In the genomic region with DNA sequence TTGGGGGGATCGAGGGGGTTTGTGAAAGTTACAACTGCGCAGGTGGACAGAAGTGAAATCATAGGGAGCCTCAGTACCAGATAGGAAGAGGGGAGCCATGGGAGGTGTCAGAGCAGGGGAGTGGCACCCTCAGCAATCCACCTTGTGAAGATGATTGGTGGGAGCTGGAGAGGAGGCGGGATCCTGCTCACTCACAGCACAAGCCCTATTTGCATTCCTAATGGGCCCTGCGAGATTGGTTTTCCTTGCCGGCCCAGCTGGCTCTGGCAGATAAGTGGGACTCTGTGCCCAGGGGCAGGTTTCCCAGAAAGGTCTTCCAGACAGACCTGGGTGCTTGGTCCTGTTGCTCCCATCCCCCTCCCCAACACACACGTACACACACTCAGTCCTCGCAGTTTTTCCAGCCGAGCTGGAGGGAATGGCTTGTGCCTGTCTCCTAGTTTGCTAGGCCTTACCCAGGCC, we compare ENCODE assay signal across 25 cellular contexts. TPM values are rescaled to one million over a fixed set of nuclear protein-coding genes. Genes with fewer than 3 reads are reported as not detected.
A peak's percentile ranks its signal among the peaks of the same experiment; 100 is the strongest.
DNase-seq lines count a peak whose midpoint lies in the region; ATAC-seq and TF ChIP-seq lines count a peak whose summit lies in the region.
"Had no signal": no experiment of that assay in that cellular context is flagged by ENCODE, and none has a peak within 500 bp of the region (broad histone marks: within the 10 kb centered on the region; RNA-seq: fewer than 3 reads in every experiment).

No MANE protein-coding gene starts in this region.

- H3K4me1 ChIP-seq in A673 (ENCODE audit: insufficient read depth, low read length, poor library complexity, severe bottlenecking), result no peaks in the 10 kb centered on the region
- H3K4me1 ChIP-seq in HCT116 (ENCODE audit: control insufficient read depth in 1 of 2, insufficient read depth in 2 of 2, low read length in 2 of 2), result peaks cover 0 to 13% of the 10 kb centered on the region in 2 experiments; a peak in 2 of 4 replicates
- H3K4me1 ChIP-seq in SK-N-SH (ENCODE audit: control insufficient read depth in 1 of 2, insufficient read depth in 2 of 2, low read depth in 1 of 2, low read length in 1 of 2), result peaks cover 0 to 42% of the 10 kb centered on the region in 2 experiments; a peak in 1 of 4 replicates
- H3K4me1 ChIP-seq: adrenal gland; BLaER1 treated with 17β-estradiol and CSF1 and Interleukin-3, amounts not matched to agents 10 nM and 100 nM; HAP-1; parathyroid adenoma had no signal

- H3K27ac ChIP-seq in A673 (ENCODE audit: low read depth, low read length, poor library complexity, severe bottlenecking) (no peak overlapping the region), HCT116 (ENCODE audit: low read depth, low read length) (no peak overlapping the region), SK-N-SH (ENCODE audit: low read depth in 2 of 2, low read length in 1 of 2) (peak overlapping the region in 1 of 2 experiments; percentile 91; a peak in 2 of 4 replicates)
- H3K27ac ChIP-seq: adrenal gland; BLaER1 treated with 17β-estradiol and CSF1 and Interleukin-3, amounts not matched to agents 10 nM and 100 nM; KMS-11; parathyroid adenoma; SK-N-MC had no signal

- WGBS in SK-N-SH (ENCODE audit: low lambda C conversion rate), result 78% methylated on average over 7 of the region's 8 CpGs

- POLR2A ChIA-PET in A673 (lab: Charles Lee; ENCODE audit: low non-redundant PET), result interaction anchor here (0.7 kb wide), 1 partner anchor 260 kb away, joined by 10 read pairs; no protein-coding TSS in a partner anchor
- POLR2A ChIA-PET in HCT116 (lab: Charles Lee), result no interaction called here
- POLR2A ChIA-PET in SK-N-SH (lab: Yijun Ruan, JAX), result no interaction called here

- H2AFZ ChIP-seq in HCT116 (ENCODE audit: low read depth, low read length, poor library complexity, severe bottlenecking) (no peak overlapping the region), SK-N-SH (ENCODE audit: low read depth) (no peak overlapping the region)
- H2AFZ ChIP-seq: parathyroid adenoma had no signal

- DNase-seq in A673 (ENCODE audit: low spot score), result peak; percentile 9
- no peak for DNase-seq in HCT116 (ENCODE audit: low read depth, low spot score)
- peak; percentile 90 for DNase-seq in SK-N-SH
- peak; percentile 49 for DNase-seq in left kidney (ENCODE audit: low read depth, low spot score)
- no peak for DNase-seq in NCI-H1694 (lab: John Stamatoyannopoulos, UW)
- no peak for DNase-seq in GM13976 (ENCODE audit: low spot score)
- no peak for DNase-seq in activated effector memory CD4-positive, alpha-beta T cell treated with anti-CD3 and anti-CD28 coated beads, Interleukin-2, amount 50 U/mL, for 16 hours
- DNase-seq: ACHN; activated B cell treated with CpG ODN at 0.5 μM for 24 hours; activated CD8-positive, alpha-beta T cell treated with anti-CD3 and anti-CD28 coated beads for 36 hours; adrenal gland; cortex of kidney; EL; left cardiac atrium; mesenchymal stem cell; naive thymus-derived CD8-positive, alpha-beta T cell; NCI-H146 had no signal

- no peaks in the 10 kb centered on the region for H4K20me1 ChIP-seq in HCT116 (ENCODE audit: insufficient read depth)
- H4K20me1 ChIP-seq in SK-N-SH (ENCODE audit: insufficient read depth), result no peaks in the 10 kb centered on the region

- H3K36me3 ChIP-seq in A673 (ENCODE audit: insufficient read depth, low read length, poor library complexity, severe bottlenecking) (no peaks in the 10 kb centered on the region), HCT116 (ENCODE audit: control insufficient read depth in 1 of 2, insufficient read depth in 2 of 2, low read length in 2 of 2) (no peaks in the 10 kb centered on the region), SK-N-SH (replicated peaks in 1 of 2; ENCODE audit: control insufficient read depth in 1 of 2, insufficient read depth in 2 of 2, low read length in 1 of 2) (no peaks in the 10 kb centered on the region)
- H3K36me3 ChIP-seq: adrenal gland; BLaER1 treated with 17β-estradiol and CSF1 and Interleukin-3, amounts not matched to agents 10 nM and 100 nM; HAP-1 had no signal

- no peak for TF ChIP-seq CTCF in A673 (conservative IDR thresholded peaks at IDR 0.05; ENCODE audit: low read depth, low read length)
- no peak for TF ChIP-seq CTCF in HCT116 (IDR thresholded peaks at IDR 0.05 in 2 of 3, conservative IDR thresholded peaks at IDR 0.05 in 1 of 3; ENCODE audit: borderline replicate concordance in 1 of 3, insufficient read depth in 1 of 3, low read depth in 2 of 3, low read length in 2 of 3)
- no peak for TF ChIP-seq CTCF in SK-N-SH (IDR thresholded peaks at IDR 0.05)
- no peak for TF ChIP-seq CTCF in GM13976 (IDR thresholded peaks at IDR 0.05; ENCODE audit: borderline replicate concordance, control extremely low read depth, extremely low read depth, insufficient read depth, missing control alignments)

- no peaks in the 10 kb centered on the region for H3K79me2 ChIP-seq in HCT116 (ENCODE audit: insufficient read depth, low read length)
- H3K79me2 ChIP-seq in SK-N-SH (ENCODE audit: insufficient read depth), result no peaks in the 10 kb centered on the region
- H3K79me2 ChIP-seq: parathyroid adenoma had no signal

- no peak for TF ChIP-seq RAD21 in HCT116 (IDR thresholded peaks at IDR 0.05; ENCODE audit: low read depth)
- TF ChIP-seq RAD21 in SK-N-SH (IDR thresholded peaks at IDR 0.05; ENCODE audit: low read length), result peak; percentile 12; the same call in 1 of the 2 replicates

- H3K4me2 ChIP-seq in HCT116 (ENCODE audit: low read length) (no peak overlapping the region), SK-N-SH (no peak overlapping the region)
- H3K4me2 ChIP-seq: BLaER1 treated with 17β-estradiol and CSF1 and Interleukin-3, amounts not matched to agents 10 nM and 100 nM; KMS-11 had no signal

- RAD21 ChIA-PET in HCT116 (lab: Charles Lee; ENCODE audit: low non-redundant PET in 1 of 2, low total read pairs in 2 of 2, uncharacterized antibody in 2 of 2, unreplicated experiment in 2 of 2), result no interaction called here

- H3K9me3 ChIP-seq in A673 (ENCODE audit: low read depth, low read length, poor library complexity, severe bottlenecking) (no peaks in the 10 kb centered on the region), HCT116 (ENCODE audit: control insufficient read depth in 1 of 2, insufficient read depth in 1 of 2, low read depth in 1 of 2, low read length in 2 of 2) (no peaks in the 10 kb centered on the region), SK-N-SH (no peaks in the 10 kb centered on the region)
- H3K9me3 ChIP-seq: adrenal gland; BLaER1 treated with 17β-estradiol and CSF1 and Interleukin-3, amounts not matched to agents 10 nM and 100 nM; Caco-2; HAP-1 had no signal

- peak in 1 of 2 experiments; percentile 75; a peak in 2 of 4 replicates for TF ChIP-seq EP300 in SK-N-SH (IDR thresholded peaks at IDR 0.05; ENCODE audit: borderline replicate concordance in 1 of 2, low read depth in 1 of 2, low read length in 1 of 2)

- no peak for TF ChIP-seq POLR2A in HCT116 (IDR thresholded peaks at IDR 0.05; ENCODE audit: borderline replicate concordance, extremely low read depth, insufficient read depth, insufficient read length)

- intact Hi-C loops in A673 (cut with micrococcal nuclease; ENCODE audit: unreplicated experiment) (no loop called here), HCT116 (cut with micrococcal nuclease) (no loop called here)

- no peaks in the 10 kb centered on the region for H3F3A ChIP-seq in SK-N-SH (replicated peaks; ENCODE audit: insufficient read depth)

- BruUV-seq in A673 (replicated peaks; lab: Mats Ljungman, UMichigan) (no TSS peak), HCT116 (replicated peaks; lab: Mats Ljungman, UMichigan) (no TSS peak)

- H3K27me3 ChIP-seq in A673 (replicated peaks; ENCODE audit: insufficient read depth, low read depth, low read length, poor library complexity) (no peaks in the 10 kb centered on the region), HCT116 (ENCODE audit: insufficient read depth, low read length) (no peaks in the 10 kb centered on the region), SK-N-SH (ENCODE audit: insufficient read depth) (no peaks in the 10 kb centered on the region)
- H3K27me3 ChIP-seq: adrenal gland had no signal

- no peak overlapping the region for H3K9ac ChIP-seq in HCT116 (ENCODE audit: low read length)
- no peak overlapping the region for H3K9ac ChIP-seq in SK-N-SH
- H3K9ac ChIP-seq: BLaER1 treated with 17β-estradiol and CSF1 and Interleukin-3, amounts not matched to agents 10 nM and 100 nM; KMS-11; parathyroid adenoma had no signal

- H3K9me2 ChIP-seq in HCT116 (ENCODE audit: insufficient read depth), result no peaks in the 10 kb centered on the region
- no peaks in the 10 kb centered on the region for H3K9me2 ChIP-seq in SK-N-SH

- ATAC-seq in HCT116, result peak; percentile 70; the same call in 1 of the 2 replicates
- ATAC-seq in GM18511 (IDR thresholded peaks at IDR 0.05; ENCODE audit: unreplicated experiment), result no peak
- ATAC-seq: activated CD8-positive, alpha-beta T cell treated with anti-CD3 and anti-CD28 coated beads for 36 hours; left cardiac atrium; naive thymus-derived CD8-positive, alpha-beta T cell had no signal

- in situ Hi-C loops in GM13976 (cut with MboI; ENCODE audit: low sequenced_read_pairs, unreplicated experiment), result loop anchor here (10.0 kb wide), 1 partner anchor 64 kb away; no protein-coding TSS in a partner anchor

- CTCF ChIA-PET in A673 (lab: Charles Lee) (interaction anchor here (0.6 kb wide), 1 partner anchor 17 kb away, joined by 4 read pairs; no protein-coding TSS in a partner anchor), HCT116 (lab: Charles Lee) (no interaction called here), SK-N-SH (lab: Yijun Ruan, JAX) (interaction anchor here (0.6 to 4.2 kb wide), 8 partner anchors 11 to 779 kb away, joined by 3 to 19 read pairs (median 4); no protein-coding TSS in a partner anchor)

- H3K4me3 ChIP-seq in A673 (ENCODE audit: low read depth, low read length, poor library complexity, severe bottlenecking), result no peak overlapping the region
- no peak overlapping the region for H3K4me3 ChIP-seq in HCT116 (replicated peaks in 1 of 2; ENCODE audit: low read depth in 1 of 2, low read length in 2 of 2)
- H3K4me3 ChIP-seq in SK-N-SH (ENCODE audit: low read depth in 2 of 2, low read length in 1 of 2), result no peak overlapping the region
- H3K4me3 ChIP-seq: adrenal gland; BLaER1 treated with 17β-estradiol and CSF1 and Interleukin-3, amounts not matched to agents 10 nM and 100 nM; HAP-1; SK-N-MC had no signal

TF ChIP-seq in HCT116, 20 proteins besides CTCF, POLR2A, EP300 and RAD21 (continues in another document):
- TF ChIP-seq ELF1 (IDR thresholded peaks at IDR 0.05; ENCODE audit: borderline replicate concordance, low read depth), result no peak

TF ChIP-seq in SK-N-SH, 30 proteins besides CTCF, POLR2A, EP300 and RAD21 (continues in another document):
- TF ChIP-seq MXI1 (IDR thresholded peaks at IDR 0.05; ENCODE audit: low read depth, low read length), result peak; percentile 36; the same call in 1 of the 2 replicates

RNA-seq across cellular contexts. Expression of a gene that starts 9.4 kb away (rescaled TPM):
- total RNA-seq in A673 (2021) (1.3 and 2.2 TPM in 2 replicates), HCT116 (2021; ENCODE audit: unreplicated experiment) (5.5 TPM)
- 3.4 TPM in 2 replicates for polyA plus RNA-seq in HCT116 (2012)
- 5.3 and 7.6 TPM in 2 replicates for polyA plus RNA-seq in SK-N-SH (2012; rRNA removed)
- 3.7 and 4.9 TPM in 2 replicates for polyA plus RNA-seq in SK-N-SH (2012; cell fraction: cytosol; rRNA removed)
- 13.4 and 18.7 TPM in 2 replicates for polyA plus RNA-seq in SK-N-SH (2012; cell fraction: nucleus; rRNA removed)
- total RNA-seq: naive thymus-derived CD8-positive, alpha-beta T cell; T-helper 2 cell treated with Interferon-gamma antibody and Interleukin-4, amounts not matched to agents 100 ng/mL and 5 ng/mL, for 36 hours had no signal
- polyA plus RNA-seq: naive thymus-derived CD8-positive, alpha-beta T cell had no signal

RNA-seq across cellular contexts. Expression of a gene that starts 42.2 kb away (rescaled TPM):
- total RNA-seq in A673 (2021) (not detected in 2 replicates), HCT116 (2021; ENCODE audit: unreplicated experiment) (not detected)
- not detected in 2 replicates for polyA plus RNA-seq in HCT116 (2012)
- not detected in 2 replicates for polyA plus RNA-seq in SK-N-SH (2012; rRNA removed)
- polyA plus RNA-seq in SK-N-SH (2012; cell fraction: cytosol; rRNA removed), result not detected in 2 replicates
- polyA plus RNA-seq in SK-N-SH (2012; cell fraction: nucleus; rRNA removed), result not detected in 2 replicates
- total RNA-seq: activated B cell treated with CpG ODN at 0.5 μM for 24 hours; activated CD8-positive, alpha-beta T cell treated with anti-CD3 and anti-CD28 coated beads for 36 hours; Caco-2; naive thymus-derived CD8-positive, alpha-beta T cell; T-helper 2 cell treated with Interferon-gamma antibody and Interleukin-4, amounts not matched to agents 100 ng/mL and 5 ng/mL, for 36 hours had no signal
- polyA plus RNA-seq: naive thymus-derived CD8-positive, alpha-beta T cell had no signal

Comparison
In these comparisons a context has a peak if more than half of its experiments do, and no peak if none do; other contexts are left out.
1. DNase-seq: peak in A673 (single experiment), SK-N-SH (single experiment) and left kidney (single experiment); none in HCT116 (single experiment), NCI-H1694 (single experiment), GM13976 (single experiment) and activated effector memory CD4-positive, alpha-beta T cell treated with anti-CD3 and anti-CD28 coated beads, Interleukin-2, amount 50 U/mL, for 16 hours (single experiment).